20 cellular contexts compared by ENCODE assay signal in the genomic region with DNA sequence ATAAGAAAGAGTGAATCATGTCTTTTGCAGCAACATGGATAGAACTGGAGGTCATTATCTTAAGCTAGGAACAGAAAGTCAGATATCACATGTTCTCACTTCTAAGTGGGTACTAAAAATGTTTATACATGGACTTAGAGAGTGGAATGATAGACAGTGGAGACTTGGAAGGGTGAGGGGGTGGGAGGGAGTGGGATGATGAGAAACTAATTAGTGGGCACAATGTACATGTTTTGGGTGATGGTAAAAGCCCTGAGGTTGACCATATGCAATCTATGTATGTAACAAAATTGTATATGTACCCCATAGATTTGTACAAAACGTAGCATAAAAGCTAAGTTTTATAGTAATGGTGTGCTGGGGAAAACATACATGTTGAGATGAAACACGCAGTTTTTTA.
DNase-seq lines count a peak whose midpoint lies in the region; ATAC-seq, FAIRE-seq and TF ChIP-seq lines count a peak whose summit lies in the region.
"Had no signal": no experiment of that assay in that cellular context is flagged by ENCODE, and none has a peak within 500 bp of the region (broad histone marks: within the 10 kb centered on the region; RNA-seq: fewer than 3 reads in every experiment).

No MANE protein-coding gene starts in this region.

- no peak for TF ChIP-seq CTCF in HEK293 (tag by site-specific recombination; IDR thresholded peaks at IDR 0.05)

- FAIRE-seq in RCC 7860 (lab: Jason Lieb, UNC) = no peak
- FAIRE-seq: A204.1, G401.6, GM12891, GM18507 had no signal

- H3K36me3 ChIP-seq in HEK293 (ENCODE audit: control insufficient read depth in 2 of 2, insufficient read depth in 1 of 2, low read length in 2 of 2) (no peaks in the 10 kb centered on the region; a peak in 1 of 3 replicates), SK-N-MC (ENCODE audit: insufficient read depth, low read length) (no peaks in the 10 kb centered on the region)
- H3K36me3 ChIP-seq: BE2C, BLaER1 had no signal

- H3K4me3 ChIP-seq in HEK293 (ENCODE audit: low read depth, low read length) = no peak overlapping the region
- no peak overlapping the region for H3K4me3 ChIP-seq in SK-N-MC
- H3K4me3 ChIP-seq: BLaER1 had no signal

- ATAC-seq in GM19397 (IDR thresholded peaks at IDR 0.05; ENCODE audit: unreplicated experiment) = no peak

- CTCF ChIA-PET in HEK293 (lab: Yijun Ruan, JAX) = no interaction called here

- H3K27ac ChIP-seq in HEK293 (ENCODE audit: extremely low read depth, low read depth, low read length) (no peak overlapping the region), SK-N-MC (peak overlapping the region; percentile 88; the same call in 1 of the 2 replicates)
- H3K27ac ChIP-seq: BLaER1 had no signal

- H3K9me3 ChIP-seq in HEK293 (ENCODE audit: control insufficient read depth, insufficient read depth, low read depth, low read length) = no peaks in the 10 kb centered on the region
- H3K9me3 ChIP-seq in SK-N-MC (ENCODE audit: low read depth, low read length) = no peaks in the 10 kb centered on the region; the same call in 1 of the 2 replicates
- H3K9me3 ChIP-seq: BE2C, BLaER1 had no signal

- no peak overlapping the region for H3K9ac ChIP-seq in SK-N-MC (ENCODE audit: insufficient read length)
- H3K9ac ChIP-seq: BLaER1 had no signal

- peaks cover 14% of the 10 kb centered on the region for H3K4me1 ChIP-seq in HEK293 (ENCODE audit: control insufficient read depth, insufficient read depth, low read length)
- H3K4me1 ChIP-seq: BLaER1 had no signal

- POLR2A ChIA-PET in HEK293 (lab: Yijun Ruan, JAX) = no interaction called here

- DNase-seq in SK-N-MC (ENCODE audit: low read depth, low spot score) = no peak
- DNase-seq in foreskin melanocyte = no peak
- DNase-seq in RCC 7860 (ENCODE audit: low spot score) = no peak
- DNase-seq: 8988T; ACHN; BE2C; C1 segment of cervical spinal cord; CD4-positive, alpha-beta memory T cell; CD4-positive, CD25-positive, alpha-beta regulatory T cell; CD8-positive, alpha-beta memory T cell; COR-L47; DMS79 treated with DMSO at 0.1 percent for 48 hours; GF-D8 had no signal

TF ChIP-seq in HEK293, 187 proteins besides CTCF, POLR2A, EP300 and RAD21:
- TF ChIP-seq, protein P1, sequence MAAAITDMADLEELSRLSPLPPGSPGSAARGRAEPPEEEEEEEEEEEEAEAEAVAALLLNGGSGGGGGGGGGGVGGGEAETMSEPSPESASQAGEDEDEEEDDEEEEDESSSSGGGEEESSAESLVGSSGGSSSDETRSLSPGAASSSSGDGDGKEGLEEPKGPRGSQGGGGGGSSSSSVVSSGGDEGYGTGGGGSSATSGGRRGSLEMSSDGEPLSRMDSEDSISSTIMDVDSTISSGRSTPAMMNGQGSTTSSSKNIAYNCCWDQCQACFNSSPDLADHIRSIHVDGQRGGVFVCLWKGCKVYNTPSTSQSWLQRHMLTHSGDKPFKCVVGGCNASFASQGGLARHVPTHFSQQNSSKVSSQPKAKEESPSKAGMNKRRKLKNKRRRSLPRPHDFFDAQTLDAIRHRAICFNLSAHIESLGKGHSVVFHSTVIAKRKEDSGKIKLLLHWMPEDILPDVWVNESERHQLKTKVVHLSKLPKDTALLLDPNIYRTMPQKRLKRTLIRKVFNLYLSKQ (tag by site-specific recombination; IDR thresholded peaks at IDR 0.05; ENCODE audit: borderline replicate concordance) = no peak
- no peak for TF ChIP-seq HOXA7 (CRISPR knock-in tag; IDR thresholded peaks at IDR 0.05; ENCODE audit: borderline replicate concordance)
- TF ChIP-seq OSR2 (tag by site-specific recombination; IDR thresholded peaks at IDR 0.05) = no peak
- TF ChIP-seq ZNF791 (tag by site-specific recombination; IDR thresholded peaks at IDR 0.05) = no peak
- peak; percentile 66 for TF ChIP-seq ZFHX2 (tag by site-specific recombination; conservative IDR thresholded peaks at IDR 0.05)
- TF ChIP-seq EGR2 (tag by site-specific recombination; IDR thresholded peaks at IDR 0.05; ENCODE audit: low read depth) = peak; percentile 76
TF ChIP-seq in HEK293: peak in this region for 2.
